In the genomic region with DNA sequence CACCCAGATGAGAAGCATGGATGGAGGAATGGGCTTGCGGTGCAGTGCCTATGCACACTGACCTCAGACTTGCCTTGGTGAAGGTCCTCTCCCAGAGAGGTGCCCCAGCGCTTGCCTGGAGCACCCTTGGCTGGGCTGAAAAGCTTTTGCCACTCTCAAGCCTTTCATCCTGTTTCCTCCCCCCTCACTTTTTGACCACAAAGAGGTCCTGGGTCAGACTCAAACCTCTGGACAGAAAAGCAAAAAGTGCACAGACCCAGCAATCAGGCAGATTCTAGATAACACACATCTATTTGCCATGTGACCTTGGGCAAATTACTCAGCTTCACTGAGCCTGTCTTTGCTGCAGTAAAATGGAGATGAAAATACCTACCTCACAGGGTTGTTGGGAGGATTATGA, we compare ENCODE assay signal across 25 cellular contexts. TPM values are rescaled to one million over a fixed set of nuclear protein-coding genes. Genes with fewer than 3 reads are reported as not detected.
A peak's percentile ranks its signal among the peaks of the same experiment; 100 is the strongest.
DNase-seq lines count a peak whose midpoint lies in the region; ATAC-seq and TF ChIP-seq lines count a peak whose summit lies in the region.
"Had no signal": no experiment of that assay in that cellular context is flagged by ENCODE, and none has a peak within 500 bp of the region (broad histone marks: within the 10 kb centered on the region; RNA-seq: fewer than 3 reads in every experiment).

No MANE protein-coding gene starts in this region.

- no peak overlapping the region for H3K4me3 Mint-ChIP-seq in activated CD4-positive, alpha-beta T cell treated with anti-CD3 and anti-CD28 coated beads, Interleukin-2, amount 10 ng/mL, durations not matched to agents 24 days and 14 days
- no peak overlapping the region for H3K4me3 Mint-ChIP-seq in T-helper 17 cell
- H3K4me3 Mint-ChIP-seq in naive thymus-derived CD4-positive, alpha-beta T cell: no peak overlapping the region
- H3K4me3 Mint-ChIP-seq: dendritic cell treated with granulocyte-macrophage colony-stimulating factor and Interleukin-4, amounts not matched to agents 40 ng/mL and 50 ng/mL, for 4 days had no signal

- TF ChIP-seq CTCF in omental fat pad (IDR thresholded peaks at IDR 0.05): no peak

- in situ Hi-C loops in G401 (cut with HindIII; ENCODE audit: low sequenced_read_pairs): no loop called here

- H3K36me3 Mint-ChIP-seq in activated CD4-positive, alpha-beta T cell treated with anti-CD3 and anti-CD28 coated beads, Interleukin-2, amount 10 ng/mL, durations not matched to agents 24 days and 14 days (ENCODE audit: low read depth): peaks cover 13% of the 10 kb centered on the region
- H3K36me3 Mint-ChIP-seq in T-helper 17 cell (ENCODE audit: low read depth): no peaks in the 10 kb centered on the region
- peaks cover 0 to 27% (median 10%) of the 10 kb centered on the region in 5 donors for H3K36me3 Mint-ChIP-seq in naive thymus-derived CD4-positive, alpha-beta T cell

- no peaks in the 10 kb centered on the region for H3K27me3 Mint-ChIP-seq in activated CD4-positive, alpha-beta T cell treated with anti-CD3 and anti-CD28 coated beads, Interleukin-2, amount 10 ng/mL, durations not matched to agents 24 days and 14 days
- no peaks in the 10 kb centered on the region for H3K27me3 Mint-ChIP-seq in T-helper 17 cell
- H3K27me3 Mint-ChIP-seq in naive thymus-derived CD4-positive, alpha-beta T cell: no peaks in the 10 kb centered on the region
- H3K27me3 Mint-ChIP-seq: dendritic cell treated with granulocyte-macrophage colony-stimulating factor and Interleukin-4, amounts not matched to agents 40 ng/mL and 50 ng/mL, for 4 days had no signal

- no peaks in the 10 kb centered on the region for H3K27me3 ChIP-seq in naive thymus-derived CD4-positive, alpha-beta T cell (ENCODE audit: control insufficient read depth in 2 of 2, insufficient read depth in 2 of 2, low read length in 2 of 2)
- H3K27me3 ChIP-seq: breast epithelium, spleen, thyroid gland had no signal

- no peaks in the 10 kb centered on the region for H3K9me3 Mint-ChIP-seq in activated CD4-positive, alpha-beta T cell treated with anti-CD3 and anti-CD28 coated beads, Interleukin-2, amount 10 ng/mL, durations not matched to agents 24 days and 14 days
- H3K9me3 Mint-ChIP-seq in naive thymus-derived CD4-positive, alpha-beta T cell: peaks cover 0 to 5% (median 0%) of the 10 kb centered on the region in 11 donors
- H3K9me3 Mint-ChIP-seq: dendritic cell treated with granulocyte-macrophage colony-stimulating factor and Interleukin-4, amounts not matched to agents 40 ng/mL and 50 ng/mL, for 4 days had no signal

- H3K9me3 ChIP-seq in T-helper 17 cell (ENCODE audit: control insufficient read depth, low read length, poor library complexity, severe bottlenecking): no peaks in the 10 kb centered on the region
- no peaks in the 10 kb centered on the region for H3K9me3 ChIP-seq in naive thymus-derived CD4-positive, alpha-beta T cell (ENCODE audit: control insufficient read depth in 2 of 3, low read length in 3 of 3)
- H3K9me3 ChIP-seq: breast epithelium, spleen, thyroid gland had no signal

- H3K36me3 ChIP-seq in naive thymus-derived CD4-positive, alpha-beta T cell (ENCODE audit: control insufficient read depth in 2 of 3, insufficient read depth in 3 of 3, low read length in 3 of 3): peaks cover 0 to 34% (median 0%) of the 10 kb centered on the region in 3 experiments
- H3K36me3 ChIP-seq: breast epithelium, thyroid gland had no signal

- CTCF ChIA-PET in naive thymus-derived CD4-positive, alpha-beta T cell (lab: Charles Lee): no interaction called here

- POLR2A ChIA-PET in naive thymus-derived CD4-positive, alpha-beta T cell (lab: Charles Lee): interaction anchor here (0.7 kb wide), 1 partner anchor 955 kb away, joined by 3 read pairs; no protein-coding TSS in a partner anchor

- H3K27ac ChIP-seq in naive thymus-derived CD4-positive, alpha-beta T cell (ENCODE audit: low read depth, low read length): no peak overlapping the region
- H3K27ac ChIP-seq: breast epithelium, RWPE1, spleen, thyroid gland had no signal

- H3K4me1 Mint-ChIP-seq in activated CD4-positive, alpha-beta T cell treated with anti-CD3 and anti-CD28 coated beads, Interleukin-2, amount 10 ng/mL, durations not matched to agents 24 days and 14 days: peaks cover under 1% of the 10 kb centered on the region
- peaks cover 17% of the 10 kb centered on the region for H3K4me1 Mint-ChIP-seq in T-helper 17 cell
- peaks cover 5 to 29% (median 19%) of the 10 kb centered on the region in 7 donors for H3K4me1 Mint-ChIP-seq in naive thymus-derived CD4-positive, alpha-beta T cell

- no peak overlapping the region for H3K27ac Mint-ChIP-seq in activated CD4-positive, alpha-beta T cell treated with anti-CD3 and anti-CD28 coated beads, Interleukin-2, amount 10 ng/mL, durations not matched to agents 24 days and 14 days
- peak overlapping the region; percentile 27 for H3K27ac Mint-ChIP-seq in T-helper 17 cell
- peak overlapping the region in 6 of 9 donors; percentile 1 to 78 (median 52) for H3K27ac Mint-ChIP-seq in naive thymus-derived CD4-positive, alpha-beta T cell
- H3K27ac Mint-ChIP-seq: dendritic cell treated with granulocyte-macrophage colony-stimulating factor and Interleukin-4, amounts not matched to agents 40 ng/mL and 50 ng/mL, for 4 days had no signal

- no peak overlapping the region for H3K4me3 ChIP-seq in naive thymus-derived CD4-positive, alpha-beta T cell (ENCODE audit: low read length)
- H3K4me3 ChIP-seq: breast epithelium, lung, spleen, thyroid gland had no signal

- intact Hi-C loops in activated CD4-positive, alpha-beta T cell treated with anti-CD3 and anti-CD28 coated beads, Interleukin-2, amount 10 ng/mL, durations not matched to agents 24 days and 14 days (cut with micrococcal nuclease): no loop called here
- intact Hi-C loops in naive thymus-derived CD4-positive, alpha-beta T cell (cut with micrococcal nuclease): no loop called here

- DNase-seq in activated CD4-positive, alpha-beta T cell treated with anti-CD3 and anti-CD28 coated beads, Interleukin-2, amount 10 ng/mL, durations not matched to agents 24 days and 14 days: peak; percentile 49
- DNase-seq in activated CD4-positive, alpha-beta T cell treated with anti-CD3 and anti-CD28 coated beads for 4 hours: no peak
- DNase-seq in G401 (ENCODE audit: low spot score) (peak; percentile 12), T-helper 17 cell (no peak), omental fat pad (ENCODE audit: low spot score) (no peak), SW480 (ENCODE audit: low spot score) (no peak)
- no peak for DNase-seq in naive thymus-derived CD4-positive, alpha-beta T cell
- DNase-seq: 8988T; amniotic stem cell; Calu3; GOT3; NCI-H1694; NCI-H2171; NCI-H526; nucleus accumbens; spleen; stimulated activated CD4-positive, alpha-beta T cell treated with anti-CD3 and anti-CD28 coated beads, Interleukin-4, amount 100 ng/mL, for 1 hour; stimulated activated naive CD4-positive, alpha-beta T cell treated with Interleukin-2 at 50 U/mL for 16 hours; thyroid gland had no signal

- ATAC-seq in T-helper 17 cell: no peak
- no peak for ATAC-seq in naive thymus-derived CD4-positive, alpha-beta T cell
- no peak for ATAC-seq in omental fat pad (ENCODE audit: low FRiP score)
- no peak for ATAC-seq in GM18858 (IDR thresholded peaks at IDR 0.05; ENCODE audit: unreplicated experiment)
- ATAC-seq: activated CD4-positive, CD25-positive, alpha-beta regulatory T cell treated with anti-CD3 and anti-CD28 coated beads, Interleukin-2, amount 50 U/mL, for 24 hours had no signal

- no peaks in the 10 kb centered on the region for H3K4me1 ChIP-seq in naive thymus-derived CD4-positive, alpha-beta T cell (ENCODE audit: control insufficient read depth in 2 of 2, insufficient read depth in 2 of 2, low read length in 2 of 2)
- H3K4me1 ChIP-seq: breast epithelium had no signal

RNA-seq across cellular contexts. Expression of a gene that starts 7.3 kb away (rescaled TPM):
- 20.1 and 22.1 TPM in 2 replicates for total RNA-seq in activated CD4-positive, alpha-beta T cell treated with anti-CD3 and anti-CD28 coated beads, Interleukin-2, amount 10 ng/mL, durations not matched to agents 24 days and 14 days
- 49.2 and 73.3 TPM in 2 replicates for total RNA-seq in G401 (2014; rRNA removed; shearing (Covaris generic))
- total RNA-seq in T-helper 17 cell: 10 to 100 TPM; 10.6 to 14.4 TPM
- 10 to 100 TPM in 4 of 5 experiments, 1 to 10 TPM in 1; 5.4 to 37.7 (median 32.8) TPM for total RNA-seq in naive thymus-derived CD4-positive, alpha-beta T cell
- polyA plus RNA-seq in naive thymus-derived CD4-positive, alpha-beta T cell: 100 to 1,000 TPM; 161 to 166 TPM
- total RNA-seq in omental fat pad: 10 to 100 TPM; 31.5 to 61.0 (median 48.8) TPM

RNA-seq across cellular contexts. Expression of a gene that starts 48.4 kb away (rescaled TPM):
- 0.54 and 0.75 TPM in 2 replicates for total RNA-seq in activated CD4-positive, alpha-beta T cell treated with anti-CD3 and anti-CD28 coated beads, Interleukin-2, amount 10 ng/mL, durations not matched to agents 24 days and 14 days
- 3.1 and 4.5 TPM in 2 replicates for total RNA-seq in G401 (2014; rRNA removed; shearing (Covaris generic))
- under 1 TPM; 0.55 to 0.75 TPM for total RNA-seq in T-helper 17 cell
- 1 to 10 TPM in 4 of 5 experiments, under 1 TPM in 1; 0.29 to 1.4 (median 1.2) TPM for total RNA-seq in naive thymus-derived CD4-positive, alpha-beta T cell
- polyA plus RNA-seq in naive thymus-derived CD4-positive, alpha-beta T cell: under 1 TPM in 1 of 2 donors, not detected in 1; 0.13 TPM
- total RNA-seq in omental fat pad: under 1 TPM; 0.25 to 0.84 (median 0.30) TPM

RNA-seq across cellular contexts. Expression of a gene that starts 53.9 kb away (rescaled TPM):
- 20.3 and 23.5 TPM in 2 replicates for total RNA-seq in activated CD4-positive, alpha-beta T cell treated with anti-CD3 and anti-CD28 coated beads, Interleukin-2, amount 10 ng/mL, durations not matched to agents 24 days and 14 days
- 3.9 and 5.0 TPM in 2 replicates for total RNA-seq in G401 (2014; rRNA removed; shearing (Covaris generic))
- 10 to 100 TPM; 21.9 to 27.7 TPM for total RNA-seq in T-helper 17 cell
- 10 to 100 TPM; 26.2 to 46.3 (median 37.3) TPM for total RNA-seq in naive thymus-derived CD4-positive, alpha-beta T cell
- 1 to 10 TPM; 7.1 to 8.7 TPM for polyA plus RNA-seq in naive thymus-derived CD4-positive, alpha-beta T cell
- 10 to 100 TPM in 3 of 4 donors, 1 to 10 TPM in 1; 8.0 to 21.4 (median 12.8) TPM for total RNA-seq in omental fat pad

Comparison
In these comparisons a context has a peak if more than half of its experiments do, and no peak if none do; other contexts are left out.
1. DNase-seq: peak in activated CD4-positive, alpha-beta T cell treated with anti-CD3 and anti-CD28 coated beads, Interleukin-2, amount 10 ng/mL, durations not matched to agents 24 days and 14 days (single experiment) and G401 (single experiment); none in activated CD4-positive, alpha-beta T cell treated with anti-CD3 and anti-CD28 coated beads for 4 hours (0 of 2), T-helper 17 cell (0 of 3), naive thymus-derived CD4-positive, alpha-beta T cell (0 of 9), omental fat pad (single experiment) and SW480 (single experiment).